20 cellular contexts compared by ENCODE assay signal in genomic region chrX:721354-721753, GRCh38.
DNase-seq lines count a peak whose midpoint lies in the region; ATAC-seq and TF ChIP-seq lines count a peak whose summit lies in the region.
"Had no signal": no experiment of that assay in that cellular context is flagged by ENCODE, and none has a peak within 500 bp of the region (broad histone marks: within the 10 kb centered on the region; RNA-seq: fewer than 3 reads in every experiment).

No MANE protein-coding gene starts in this region.

- DNase-seq in activated CD4-positive, alpha-beta T cell treated with anti-CD3 and anti-CD28 coated beads for 36 hours, result peak; percentile 15
- no peak for DNase-seq in activated CD4-positive, alpha-beta T cell treated with anti-CD3 and anti-CD28 coated beads for 4 hours
- DNase-seq in endodermal cell, result peak; percentile 22
- DNase-seq in nephron progenitor cell, result no peak
- DNase-seq in sigmoid colon, result peak; percentile 43
- no peak for DNase-seq in glomerular visceral epithelial cell (ENCODE audit: extremely low spot score)
- DNase-seq in NK-92 (lab: John Stamatoyannopoulos, UW; ENCODE audit: unreplicated experiment), result no peak
- DNase-seq: CD8-positive, alpha-beta T cell; DMS53; DMS79 treated with DMSO at 0.1 percent for 48 hours; GF-D8; GOT3; H7; HCEC 1CT had no signal

- no peak overlapping the region for H3K4me3 Mint-ChIP-seq in activated CD4-positive, alpha-beta T cell treated with anti-CD3 and anti-CD28 coated beads for 36 hours
- H3K4me3 Mint-ChIP-seq in endodermal cell, result no peak overlapping the region
- no peak overlapping the region for H3K4me3 Mint-ChIP-seq in nephron progenitor cell
- H3K4me3 Mint-ChIP-seq: B cell; CD4-positive, CD25-positive, alpha-beta regulatory T cell; CD8-positive, alpha-beta T cell had no signal

- POLR2A ChIA-PET in activated CD4-positive, alpha-beta T cell treated with anti-CD3 and anti-CD28 coated beads for 36 hours (lab: Charles Lee), result no interaction called here

- WGBS in endodermal cell (ENCODE audit: insufficient coverage in 1 of 2, insufficient read length in 1 of 2), 2 experiments, result 88 to 100% methylated on average over 7 to 14 of the region's 14 CpGs
- 84 to 91% methylated on average over 14 of the region's 14 CpGs for WGBS in sigmoid colon, 2 donors

- no peaks in the 10 kb centered on the region for H3K27me3 Mint-ChIP-seq in activated CD4-positive, alpha-beta T cell treated with anti-CD3 and anti-CD28 coated beads for 36 hours
- no peaks in the 10 kb centered on the region for H3K27me3 Mint-ChIP-seq in endodermal cell (ENCODE audit: insufficient read depth)
- peaks cover 11% of the 10 kb centered on the region for H3K27me3 Mint-ChIP-seq in nephron progenitor cell (ENCODE audit: low read depth, poor library complexity)
- H3K27me3 Mint-ChIP-seq: B cell had no signal

- H3K4me1 ChIP-seq in endodermal cell (ENCODE audit: control insufficient read depth, insufficient read depth, low read length) (no peaks in the 10 kb centered on the region), sigmoid colon (no peaks in the 10 kb centered on the region)
- H3K4me1 ChIP-seq: BLaER1 had no signal

- H3K27me3 ChIP-seq in endodermal cell (ENCODE audit: control insufficient read depth, insufficient read depth, low read length, poor library complexity, severe bottlenecking) (no peaks in the 10 kb centered on the region), sigmoid colon (no peaks in the 10 kb centered on the region)
- H3K27me3 ChIP-seq: BLaER1 had no signal

- H3K36me3 ChIP-seq in endodermal cell (ENCODE audit: control insufficient read depth, insufficient read depth, low read length) (no peaks in the 10 kb centered on the region), sigmoid colon (no peaks in the 10 kb centered on the region)
- H3K36me3 ChIP-seq: BLaER1 had no signal

- H3K27ac Mint-ChIP-seq in activated CD4-positive, alpha-beta T cell treated with anti-CD3 and anti-CD28 coated beads for 36 hours, result no peak overlapping the region
- H3K27ac Mint-ChIP-seq in endodermal cell (no peak overlapping the region), nephron progenitor cell (peak overlapping the region; percentile 14)
- H3K27ac Mint-ChIP-seq: B cell; CD4-positive, CD25-positive, alpha-beta regulatory T cell; CD8-positive, alpha-beta T cell had no signal

- H3K9me3 ChIP-seq in endodermal cell (ENCODE audit: control insufficient read depth, low read length) (peaks cover 32% of the 10 kb centered on the region), sigmoid colon (peaks cover 0 to 16% (median 1%) of the 10 kb centered on the region in 4 donors)

- no peaks in the 10 kb centered on the region for H3K4me1 Mint-ChIP-seq in activated CD4-positive, alpha-beta T cell treated with anti-CD3 and anti-CD28 coated beads for 36 hours
- no peaks in the 10 kb centered on the region for H3K4me1 Mint-ChIP-seq in endodermal cell
- H3K4me1 Mint-ChIP-seq in nephron progenitor cell, result peaks cover 18% of the 10 kb centered on the region
- H3K4me1 Mint-ChIP-seq: B cell; CD4-positive, CD25-positive, alpha-beta regulatory T cell had no signal

- H3K9me3 Mint-ChIP-seq in activated CD4-positive, alpha-beta T cell treated with anti-CD3 and anti-CD28 coated beads for 36 hours (ENCODE audit: low read depth), result peaks cover 18% of the 10 kb centered on the region
- H3K9me3 Mint-ChIP-seq in endodermal cell (peaks cover 37% of the 10 kb centered on the region), nephron progenitor cell (peaks cover 39% of the 10 kb centered on the region)

- no peak for TF ChIP-seq POLR2A in sigmoid colon (IDR thresholded peaks at IDR 0.05)

- H3K36me3 Mint-ChIP-seq in activated CD4-positive, alpha-beta T cell treated with anti-CD3 and anti-CD28 coated beads for 36 hours (ENCODE audit: low read depth), result no peaks in the 10 kb centered on the region
- no peaks in the 10 kb centered on the region for H3K36me3 Mint-ChIP-seq in endodermal cell (ENCODE audit: low read depth)
- no peaks in the 10 kb centered on the region for H3K36me3 Mint-ChIP-seq in nephron progenitor cell (ENCODE audit: low read depth)
- H3K36me3 Mint-ChIP-seq: CD4-positive, CD25-positive, alpha-beta regulatory T cell; CD8-positive, alpha-beta T cell had no signal

- H3K27ac ChIP-seq in endodermal cell (ENCODE audit: low read depth, low read length), result no peak overlapping the region
- H3K27ac ChIP-seq in sigmoid colon, result no peak overlapping the region
- H3K27ac ChIP-seq: 22Rv1, BLaER1, C4-2B had no signal

- intact Hi-C loops in activated CD4-positive, alpha-beta T cell treated with anti-CD3 and anti-CD28 coated beads for 36 hours (cut with DNase I, micrococcal nuclease), result loop anchor here in 1 of 2 experiments (10.0 kb wide), 1 partner anchor 147 kb away; no protein-coding TSS in a partner anchor
- intact Hi-C loops in sigmoid colon (cut with DNase I), result no loop called here

- TF ChIP-seq CTCF in endodermal cell (conservative IDR thresholded peaks at IDR 0.05) (no peak), nephron progenitor cell (IDR thresholded peaks at IDR 0.05) (no peak), sigmoid colon (IDR thresholded peaks at IDR 0.05) (no peak)

- no peak overlapping the region for H3K9ac ChIP-seq in endodermal cell (ENCODE audit: extremely low read depth, low read length, poor library complexity, severe bottlenecking)
- H3K9ac ChIP-seq: BLaER1 had no signal

- H3K4me3 ChIP-seq in endodermal cell (ENCODE audit: low read length), result no peak overlapping the region
- H3K4me3 ChIP-seq in sigmoid colon, result no peak overlapping the region
- H3K4me3 ChIP-seq: BLaER1 had no signal

- no peak for ATAC-seq in activated CD4-positive, alpha-beta T cell treated with anti-CD3 and anti-CD28 coated beads for 36 hours
- ATAC-seq in HG02642 (IDR thresholded peaks at IDR 0.05; ENCODE audit: poor library complexity, unreplicated experiment), result no peak
- ATAC-seq: CD8-positive, alpha-beta T cell had no signal

- CTCF ChIA-PET in activated CD4-positive, alpha-beta T cell treated with anti-CD3 and anti-CD28 coated beads for 36 hours (lab: Charles Lee), result no interaction called here

- TF ChIP-seq EP300 in sigmoid colon (IDR thresholded peaks at IDR 0.05), result no peak

Comparison
In these comparisons a context has a peak if more than half of its experiments do, and no peak if none do; other contexts are left out.
1. DNase-seq: peak in activated CD4-positive, alpha-beta T cell treated with anti-CD3 and anti-CD28 coated beads for 36 hours (single experiment), endodermal cell (single experiment) and sigmoid colon (single experiment); none in activated CD4-positive, alpha-beta T cell treated with anti-CD3 and anti-CD28 coated beads for 4 hours (0 of 2), nephron progenitor cell (single experiment), glomerular visceral epithelial cell (single experiment) and NK-92 (single experiment).